14 cellular contexts compared by ENCODE assay signal in the genomic region with DNA sequence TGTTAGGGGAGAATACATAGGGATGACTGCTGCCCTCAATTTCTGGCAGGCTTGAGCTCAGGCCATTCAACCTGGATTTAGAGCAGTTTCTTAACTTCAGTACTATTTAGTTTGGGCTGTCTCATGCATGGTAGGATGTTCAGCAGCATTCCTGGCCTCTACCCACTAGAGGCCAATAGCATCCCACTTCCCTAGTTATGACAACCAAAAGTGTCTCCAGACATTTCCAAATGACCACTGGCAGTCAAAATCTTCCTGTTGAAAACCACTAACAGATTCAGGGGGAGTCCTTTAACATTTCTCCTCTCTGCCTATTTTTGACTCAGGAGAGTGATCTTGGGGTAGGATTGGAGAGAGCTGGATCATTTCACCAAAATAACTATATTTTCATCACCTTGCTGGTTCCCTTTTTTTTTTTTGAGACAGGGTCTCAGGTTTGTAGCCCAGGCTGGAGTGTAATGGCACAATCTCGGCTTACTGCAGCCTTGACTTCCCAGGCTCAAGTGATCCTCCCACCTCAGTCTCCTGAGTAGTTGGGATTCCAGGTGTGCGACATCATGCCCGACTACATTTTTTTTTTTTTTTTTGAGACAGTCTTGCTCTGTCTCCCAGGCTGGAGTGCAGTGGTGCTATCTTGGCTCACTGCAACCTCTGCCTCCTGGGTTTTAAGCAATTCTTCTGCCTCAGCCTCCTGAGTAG. TPM values are rescaled to one million over a fixed set of nuclear protein-coding genes. Genes with fewer than 3 reads are reported as not detected.
A peak's percentile ranks its signal among the peaks of the same experiment; 100 is the strongest.
DNase-seq lines count a peak whose midpoint lies in the region; ATAC-seq, FAIRE-seq and TF ChIP-seq lines count a peak whose summit lies in the region.
"Had no signal": no experiment of that assay in that cellular context is flagged by ENCODE, and none has a peak within 500 bp of the region (broad histone marks: within the 10 kb centered on the region; RNA-seq: fewer than 3 reads in every experiment).

No MANE protein-coding gene starts in this region.

- peaks cover 7% of the 10 kb centered on the region for H3K36me3 ChIP-seq in mesodermal cell (ENCODE audit: control insufficient read depth, insufficient read depth, low read length)
- H3K36me3 ChIP-seq in small intestine (ENCODE audit: control insufficient read depth in 2 of 2, insufficient read depth in 2 of 2, low read length in 2 of 2): no peaks in the 10 kb centered on the region
- no peaks in the 10 kb centered on the region for H3K36me3 ChIP-seq in suprapubic skin
- H3K36me3 ChIP-seq: esophagus muscularis mucosa had no signal

- DNase-seq in EH (ENCODE audit: low read depth): peak; percentile 74
- peak; percentile 40 for DNase-seq in astrocyte of the spinal cord (ENCODE audit: low read depth, low spot score)
- no peak for DNase-seq in small intestine
- no peak for DNase-seq in NCI-H69 (lab: John Stamatoyannopoulos, UW)
- no peak for DNase-seq in suprapubic skin (ENCODE audit: low spot score in 2 of 2)
- DNase-seq: aorta, DMS153, NCI-H187, NCI-H510A treated with DMSO at 0.1 percent for 48 hours, posterior cingulate gyrus had no signal

- ATAC-seq in HG03342 (IDR thresholded peaks at IDR 0.05; ENCODE audit: unreplicated experiment): no peak

- 70% methylated on average over 3 of the region's 3 CpGs for WGBS in mesodermal cell (ENCODE audit: insufficient coverage in 2 of 2), 2 experiments
- 69 to 77% (median 74%) methylated on average over 3 of the region's 3 CpGs for WGBS in small intestine, 3 donors
- 58% methylated on average over 3 of the region's 3 CpGs for WGBS in suprapubic skin

- H3K27me3 ChIP-seq in small intestine (ENCODE audit: control insufficient read depth in 2 of 2, insufficient read depth in 2 of 2, low read length in 2 of 2) (no peaks in the 10 kb centered on the region), suprapubic skin (no peaks in the 10 kb centered on the region)
- H3K27me3 ChIP-seq: esophagus muscularis mucosa had no signal

- no peak for FAIRE-seq in small intestine (lab: Jason Lieb, UNC)

- TF ChIP-seq POLR2A in suprapubic skin (IDR thresholded peaks at IDR 0.05): no peak

- peak overlapping the region; percentile 78 for H3K27ac ChIP-seq in mesodermal cell (ENCODE audit: low read depth, low read length, severe bottlenecking)
- no peak overlapping the region for H3K27ac ChIP-seq in small intestine (ENCODE audit: low read depth in 1 of 2, low read length in 1 of 2)
- no peak overlapping the region for H3K27ac ChIP-seq in suprapubic skin
- H3K27ac ChIP-seq: esophagus muscularis mucosa had no signal

- no peak for TF ChIP-seq CTCF in astrocyte of the spinal cord (IDR thresholded peaks at IDR 0.05; ENCODE audit: low read depth, low read length)
- TF ChIP-seq CTCF in suprapubic skin (IDR thresholded peaks at IDR 0.05): no peak

- H3K4me1 ChIP-seq in mesodermal cell (ENCODE audit: control insufficient read depth, insufficient read depth, low read length, poor library complexity, severe bottlenecking) (peaks cover 21% of the 10 kb centered on the region), small intestine (ENCODE audit: control insufficient read depth in 2 of 2, insufficient read depth in 1 of 2, low read depth in 1 of 2, low read length in 1 of 2) (peaks cover 0 to 5% of the 10 kb centered on the region in 2 donors), suprapubic skin (no peaks in the 10 kb centered on the region)

- TF ChIP-seq RAD21 in Ishikawa (IDR thresholded peaks at IDR 0.05; ENCODE audit: low read depth): no peak

- in situ Hi-C loops in astrocyte of the spinal cord (cut with HindIII; ENCODE audit: low sequenced_read_pairs): no loop called here

- TF ChIP-seq EP300 in Ishikawa (IDR thresholded peaks at IDR 0.05; ENCODE audit: borderline replicate concordance) (no peak), suprapubic skin (IDR thresholded peaks at IDR 0.05) (no peak)

- H3K4me3 ChIP-seq in astrocyte of the spinal cord (ENCODE audit: low read depth, low read length) (no peak overlapping the region), mesodermal cell (ENCODE audit: extremely low read depth, insufficient read depth, low read length, poor library complexity, severe bottlenecking) (no peak overlapping the region), small intestine (ENCODE audit: low read depth in 1 of 2, low read length in 2 of 2) (no peak overlapping the region), suprapubic skin (no peak overlapping the region)
- H3K4me3 ChIP-seq: esophagus muscularis mucosa had no signal

- H3K9me3 ChIP-seq in mesodermal cell (ENCODE audit: control insufficient read depth, low read length) (no peaks in the 10 kb centered on the region), small intestine (ENCODE audit: control insufficient read depth, low read depth) (no peaks in the 10 kb centered on the region), suprapubic skin (no peaks in the 10 kb centered on the region)
- H3K9me3 ChIP-seq: esophagus muscularis mucosa had no signal

TF ChIP-seq in Ishikawa, 13 proteins besides CTCF, POLR2A, EP300 and RAD21:
- TF ChIP-seq TEAD4 (IDR thresholded peaks at IDR 0.05) (peak; percentile 68), FOXM1 (IDR thresholded peaks at IDR 0.05; ENCODE audit: borderline replicate concordance, low read depth) (no peak)

RNA-seq across cellular contexts. Expression of a gene that starts 8.7 kb away (rescaled TPM):
- not detected for polyA plus RNA-seq in mesodermal cell (2013, experiment 1 of 2)
- 0.25 TPM for polyA plus RNA-seq in mesodermal cell (2013, experiment 2 of 2)
- under 1 TPM in 1 of 3 donors, not detected in 2; 0.28 TPM for polyA plus RNA-seq in small intestine
- total RNA-seq in suprapubic skin: not detected
- total RNA-seq: aorta had no signal
- polyA plus RNA-seq: aorta had no signal

RNA-seq across cellular contexts. Expression of a gene that starts 8.9 kb away (rescaled TPM):
- 77.2 TPM for polyA plus RNA-seq in mesodermal cell (2013, experiment 1 of 2)
- 60.5 TPM for polyA plus RNA-seq in mesodermal cell (2013, experiment 2 of 2)
- polyA plus RNA-seq in small intestine: 10 to 100 TPM; 25.9 to 38.3 (median 32.0) TPM
- 10 to 100 TPM; 48.4 to 69.1 (median 58.1) TPM for total RNA-seq in suprapubic skin

RNA-seq across cellular contexts. Expression of a gene that starts 45.1 kb away (rescaled TPM):
- polyA plus RNA-seq in mesodermal cell (2013, experiment 1 of 2): 12.2 TPM
- 11.9 TPM for polyA plus RNA-seq in mesodermal cell (2013, experiment 2 of 2)
- 100 to 1,000 TPM; 194 to 316 (median 217) TPM for polyA plus RNA-seq in small intestine
- total RNA-seq in suprapubic skin: 10 to 100 TPM; 18.7 to 41.1 (median 32.3) TPM

RNA-seq across cellular contexts. Expression of a gene that starts 57.1 kb away (rescaled TPM):
- 32.4 TPM for polyA plus RNA-seq in mesodermal cell (2013, experiment 1 of 2)
- polyA plus RNA-seq in mesodermal cell (2013, experiment 2 of 2): 24.8 TPM
- 10 to 100 TPM; 29.4 to 66.2 (median 42.2) TPM for polyA plus RNA-seq in small intestine
- total RNA-seq in suprapubic skin: 100 to 1,000 TPM; 103 to 366 (median 186) TPM

Comparison
In these comparisons a context has a peak if more than half of its experiments do, and no peak if none do; other contexts are left out.
1. DNase-seq: peak in EH (single experiment) and astrocyte of the spinal cord (single experiment); none in small intestine (single experiment), NCI-H69 (single experiment) and suprapubic skin (0 of 2).